1 cellular context compared by ENCODE assay signal in the genomic region with DNA sequence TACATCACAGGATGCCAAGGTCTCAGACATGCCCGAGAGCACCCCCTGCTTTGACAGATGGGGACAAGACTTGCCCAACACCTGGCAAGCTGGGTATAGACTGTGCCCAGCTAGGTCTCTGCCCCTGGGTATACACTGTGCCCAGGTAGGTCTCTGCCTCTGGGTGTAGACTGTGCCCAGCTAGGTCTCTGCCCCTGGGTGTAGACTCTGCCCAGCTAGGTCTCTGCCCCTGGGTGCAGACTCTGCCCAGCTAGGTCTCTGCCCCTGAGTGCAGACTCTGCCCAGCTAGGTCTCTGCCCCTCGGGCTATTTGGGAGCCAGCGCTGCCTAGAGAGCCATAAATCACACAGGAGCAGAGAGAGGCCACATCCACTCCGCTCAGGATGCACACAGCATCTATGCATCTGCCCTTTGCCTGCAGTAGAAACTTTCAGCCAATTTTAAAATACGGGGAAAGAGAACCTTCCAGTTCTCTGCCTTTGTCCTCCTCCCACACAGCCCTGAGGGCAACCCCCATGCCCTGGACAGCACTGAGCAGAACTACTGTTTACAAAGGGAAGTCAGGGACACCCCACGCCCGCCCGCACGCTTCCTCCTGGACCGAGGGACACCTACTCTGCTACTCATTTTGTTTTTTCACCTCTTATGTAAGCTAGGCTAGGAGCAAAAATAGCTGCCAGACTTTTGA.
TF ChIP-seq lines count a peak whose summit lies in the region.

No MANE protein-coding gene starts in this region.

TF ChIP-seq in GM23338, 12 proteins besides CTCF, POLR2A, EP300 and RAD21 (continued from another document):
- TF ChIP-seq, protein P1, sequence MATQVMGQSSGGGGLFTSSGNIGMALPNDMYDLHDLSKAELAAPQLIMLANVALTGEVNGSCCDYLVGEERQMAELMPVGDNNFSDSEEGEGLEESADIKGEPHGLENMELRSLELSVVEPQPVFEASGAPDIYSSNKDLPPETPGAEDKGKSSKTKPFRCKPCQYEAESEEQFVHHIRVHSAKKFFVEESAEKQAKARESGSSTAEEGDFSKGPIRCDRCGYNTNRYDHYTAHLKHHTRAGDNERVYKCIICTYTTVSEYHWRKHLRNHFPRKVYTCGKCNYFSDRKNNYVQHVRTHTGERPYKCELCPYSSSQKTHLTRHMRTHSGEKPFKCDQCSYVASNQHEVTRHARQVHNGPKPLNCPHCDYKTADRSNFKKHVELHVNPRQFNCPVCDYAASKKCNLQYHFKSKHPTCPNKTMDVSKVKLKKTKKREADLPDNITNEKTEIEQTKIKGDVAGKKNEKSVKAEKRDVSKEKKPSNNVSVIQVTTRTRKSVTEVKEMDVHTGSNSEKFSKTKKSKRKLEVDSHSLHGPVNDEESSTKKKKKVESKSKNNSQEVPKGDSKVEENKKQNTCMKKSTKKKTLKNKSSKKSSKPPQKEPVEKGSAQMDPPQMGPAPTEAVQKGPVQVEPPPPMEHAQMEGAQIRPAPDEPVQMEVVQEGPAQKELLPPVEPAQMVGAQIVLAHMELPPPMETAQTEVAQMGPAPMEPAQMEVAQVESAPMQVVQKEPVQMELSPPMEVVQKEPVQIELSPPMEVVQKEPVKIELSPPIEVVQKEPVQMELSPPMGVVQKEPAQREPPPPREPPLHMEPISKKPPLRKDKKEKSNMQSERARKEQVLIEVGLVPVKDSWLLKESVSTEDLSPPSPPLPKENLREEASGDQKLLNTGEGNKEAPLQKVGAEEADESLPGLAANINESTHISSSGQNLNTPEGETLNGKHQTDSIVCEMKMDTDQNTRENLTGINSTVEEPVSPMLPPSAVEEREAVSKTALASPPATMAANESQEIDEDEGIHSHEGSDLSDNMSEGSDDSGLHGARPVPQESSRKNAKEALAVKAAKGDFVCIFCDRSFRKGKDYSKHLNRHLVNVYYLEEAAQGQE (IDR thresholded peaks at IDR 0.05; ENCODE audit: unreplicated experiment): no peak
- no peak for TF ChIP-seq EZH2 (IDR thresholded peaks at IDR 0.05; ENCODE audit: low read depth, unreplicated experiment)
